In the genomic region with DNA sequence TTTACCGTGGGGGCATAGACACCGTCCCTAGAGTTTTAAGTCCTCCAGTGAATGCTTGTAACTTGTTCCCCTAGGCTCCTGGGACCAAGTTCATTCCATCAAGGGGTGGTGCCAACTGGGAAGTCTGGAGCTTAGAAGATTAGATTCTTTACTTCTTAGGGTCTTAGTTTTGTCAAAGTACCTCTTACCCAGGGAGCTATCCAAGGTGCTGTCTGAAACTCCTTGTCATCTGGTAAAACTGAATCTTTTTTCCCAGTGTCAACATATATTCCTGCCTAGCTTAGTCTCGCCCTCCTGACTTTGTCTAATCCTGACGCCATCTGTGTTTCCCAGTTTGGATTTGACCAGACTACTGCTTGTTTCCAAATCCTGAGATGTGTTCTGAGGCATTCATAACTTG, we compare ENCODE assay signal across 12 cellular contexts. TPM values are rescaled to one million over a fixed set of nuclear protein-coding genes. Genes with fewer than 3 reads are reported as not detected.
DNase-seq lines count a peak whose midpoint lies in the region; ATAC-seq and TF ChIP-seq lines count a peak whose summit lies in the region.
"Had no signal": no experiment of that assay in that cellular context is flagged by ENCODE, and none has a peak within 500 bp of the region (broad histone marks: within the 10 kb centered on the region; RNA-seq: fewer than 3 reads in every experiment).

No MANE protein-coding gene starts in this region.

- no peak overlapping the region for H3K27ac ChIP-seq in HCT116 (ENCODE audit: low read depth, low read length)
- H3K27ac ChIP-seq in esophagus muscularis mucosa (replicated peaks in 1 of 4) = peak overlapping the region; percentile 88 to 96 (median 92)

- intact Hi-C loops in HCT116 (cut with micrococcal nuclease) = no loop called here
- intact Hi-C loops in esophagus muscularis mucosa (cut with DNase I) = no loop called here

- TF ChIP-seq EP300 in esophagus muscularis mucosa (IDR thresholded peaks at IDR 0.05) = no peak

- H2AFZ ChIP-seq in HCT116 (ENCODE audit: low read depth, low read length, poor library complexity, severe bottlenecking) = no peak overlapping the region

- TF ChIP-seq POLR2A in HCT116 (IDR thresholded peaks at IDR 0.05; ENCODE audit: borderline replicate concordance, extremely low read depth, insufficient read depth, insufficient read length) = no peak
- no peak for TF ChIP-seq POLR2A in esophagus muscularis mucosa (IDR thresholded peaks at IDR 0.05; ENCODE audit: low read depth)

- no TSS peak for BruUV-seq in HCT116 (replicated peaks; lab: Mats Ljungman, UMichigan)

- POLR2A ChIA-PET in HCT116 (lab: Charles Lee) = no interaction called here

- no peaks in the 10 kb centered on the region for H3K9me3 ChIP-seq in HCT116 (ENCODE audit: control insufficient read depth in 1 of 2, insufficient read depth in 1 of 2, low read depth in 1 of 2, low read length in 2 of 2)
- no peaks in the 10 kb centered on the region for H3K9me3 ChIP-seq in esophagus muscularis mucosa

- H3K9me2 ChIP-seq in HCT116 (ENCODE audit: insufficient read depth) = no peaks in the 10 kb centered on the region

- TF ChIP-seq RAD21 in HCT116 (IDR thresholded peaks at IDR 0.05; ENCODE audit: low read depth) = no peak

- DNase-seq in HCT116 (ENCODE audit: low read depth, low spot score) (no peak), RPMI7951 (ENCODE audit: low read depth) (peak; percentile 41), esophagus muscularis mucosa (ENCODE audit: extremely low spot score) (no peak), retinal pigment epithelial cell (ENCODE audit: low read depth) (peak; percentile 26), cerebellar nuclear complex (lab: John Stamatoyannopoulos, UW) (no peak), MV-4-11 (lab: John Stamatoyannopoulos, UW) (no peak)
- DNase-seq in activated naive CD4-positive, alpha-beta T cell treated with anti-CD3 and anti-CD28 coated beads, Interleukin-2, amount 50 U/mL, for 16 hours = no peak
- DNase-seq: activated CD8-positive, alpha-beta memory T cell treated with anti-CD3 and anti-CD28 coated beads, Interleukin-2, amount 50 U/mL, for 4 hours; DMS79 treated with DMSO at 0.1 percent for 48 hours; kidney; stimulated activated naive B cell treated with anti-CD40 and anti-IgM and Interleukin-4, amounts not matched to agents 10 μg/mL and 1 μg/mL and 100 μg/mL, for 72 hours had no signal

- RAD21 ChIA-PET in HCT116 (lab: Charles Lee; ENCODE audit: low non-redundant PET in 1 of 2, low total read pairs in 2 of 2, uncharacterized antibody in 2 of 2, unreplicated experiment in 2 of 2) = no interaction called here

- no peaks in the 10 kb centered on the region for H4K20me1 ChIP-seq in HCT116 (ENCODE audit: insufficient read depth)

- H3K27me3 ChIP-seq in HCT116 (ENCODE audit: insufficient read depth, low read length) (no peaks in the 10 kb centered on the region), esophagus muscularis mucosa (no peaks in the 10 kb centered on the region)

- TF ChIP-seq CTCF in HCT116 (IDR thresholded peaks at IDR 0.05 in 2 of 3, conservative IDR thresholded peaks at IDR 0.05 in 1 of 3; ENCODE audit: borderline replicate concordance in 1 of 3, insufficient read depth in 1 of 3, low read depth in 2 of 3, low read length in 2 of 3) (no peak), esophagus muscularis mucosa (IDR thresholded peaks at IDR 0.05) (no peak), retinal pigment epithelial cell (conservative IDR thresholded peaks at IDR 0.05; ENCODE audit: low read depth, low read length) (no peak)

- H3K9ac ChIP-seq in HCT116 (ENCODE audit: low read length) = no peak overlapping the region

- H3K4me2 ChIP-seq in HCT116 (ENCODE audit: low read length) = no peak overlapping the region

- no peak for ATAC-seq in HCT116
- ATAC-seq: stimulated activated naive B cell treated with anti-CD40 and anti-IgM and Interleukin-4, amounts not matched to agents 10 μg/mL and 1 μg/mL and 100 μg/mL, for 72 hours had no signal

- WGBS in esophagus muscularis mucosa = 63% methylated on average over 4 of the region's 4 CpGs

- no peaks in the 10 kb centered on the region for H3K4me1 ChIP-seq in HCT116 (ENCODE audit: control insufficient read depth in 1 of 2, insufficient read depth in 2 of 2, low read length in 2 of 2)
- peaks cover 26 to 99% (median 91%) of the 10 kb centered on the region in 4 donors for H3K4me1 ChIP-seq in esophagus muscularis mucosa

- H3K79me2 ChIP-seq in HCT116 (ENCODE audit: insufficient read depth, low read length) = no peaks in the 10 kb centered on the region

- CTCF ChIA-PET in HCT116 (lab: Charles Lee) = no interaction called here

- H3K4me3 ChIP-seq in HCT116 (replicated peaks in 1 of 2; ENCODE audit: low read depth in 1 of 2, low read length in 2 of 2) (no peak overlapping the region), esophagus muscularis mucosa (no peak overlapping the region), retinal pigment epithelial cell (ENCODE audit: low read length) (no peak overlapping the region)

- H3K36me3 ChIP-seq in HCT116 (ENCODE audit: control insufficient read depth in 1 of 2, insufficient read depth in 2 of 2, low read length in 2 of 2) = no peaks in the 10 kb centered on the region
- no peaks in the 10 kb centered on the region for H3K36me3 ChIP-seq in esophagus muscularis mucosa

TF ChIP-seq in HCT116, 20 proteins besides CTCF, POLR2A, EP300 and RAD21:
- TF ChIP-seq, protein P1, sequence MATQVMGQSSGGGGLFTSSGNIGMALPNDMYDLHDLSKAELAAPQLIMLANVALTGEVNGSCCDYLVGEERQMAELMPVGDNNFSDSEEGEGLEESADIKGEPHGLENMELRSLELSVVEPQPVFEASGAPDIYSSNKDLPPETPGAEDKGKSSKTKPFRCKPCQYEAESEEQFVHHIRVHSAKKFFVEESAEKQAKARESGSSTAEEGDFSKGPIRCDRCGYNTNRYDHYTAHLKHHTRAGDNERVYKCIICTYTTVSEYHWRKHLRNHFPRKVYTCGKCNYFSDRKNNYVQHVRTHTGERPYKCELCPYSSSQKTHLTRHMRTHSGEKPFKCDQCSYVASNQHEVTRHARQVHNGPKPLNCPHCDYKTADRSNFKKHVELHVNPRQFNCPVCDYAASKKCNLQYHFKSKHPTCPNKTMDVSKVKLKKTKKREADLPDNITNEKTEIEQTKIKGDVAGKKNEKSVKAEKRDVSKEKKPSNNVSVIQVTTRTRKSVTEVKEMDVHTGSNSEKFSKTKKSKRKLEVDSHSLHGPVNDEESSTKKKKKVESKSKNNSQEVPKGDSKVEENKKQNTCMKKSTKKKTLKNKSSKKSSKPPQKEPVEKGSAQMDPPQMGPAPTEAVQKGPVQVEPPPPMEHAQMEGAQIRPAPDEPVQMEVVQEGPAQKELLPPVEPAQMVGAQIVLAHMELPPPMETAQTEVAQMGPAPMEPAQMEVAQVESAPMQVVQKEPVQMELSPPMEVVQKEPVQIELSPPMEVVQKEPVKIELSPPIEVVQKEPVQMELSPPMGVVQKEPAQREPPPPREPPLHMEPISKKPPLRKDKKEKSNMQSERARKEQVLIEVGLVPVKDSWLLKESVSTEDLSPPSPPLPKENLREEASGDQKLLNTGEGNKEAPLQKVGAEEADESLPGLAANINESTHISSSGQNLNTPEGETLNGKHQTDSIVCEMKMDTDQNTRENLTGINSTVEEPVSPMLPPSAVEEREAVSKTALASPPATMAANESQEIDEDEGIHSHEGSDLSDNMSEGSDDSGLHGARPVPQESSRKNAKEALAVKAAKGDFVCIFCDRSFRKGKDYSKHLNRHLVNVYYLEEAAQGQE (IDR thresholded peaks at IDR 0.05; ENCODE audit: low read depth) = peak; percentile 69
- TF ChIP-seq TCF7L2 (IDR thresholded peaks at IDR 0.05; ENCODE audit: borderline replicate concordance, extremely low read depth, insufficient read depth, insufficient read length) = no peak
TF ChIP-seq in HCT116: peak in this region for 1.

RNA-seq across cellular contexts. Expression of gene MAMDC2, which starts 41.6 kb away (rescaled TPM):
- 1.2 TPM for total RNA-seq in HCT116 (2021; ENCODE audit: unreplicated experiment)
- polyA plus RNA-seq in HCT116 (2012) = 1.1 and 1.5 TPM in 2 replicates
- total RNA-seq in RPMI7951 (2014; rRNA removed; shearing (Covaris generic)) = not detected in 2 replicates
- 100 to 1,000 TPM; 115 to 147 (median 126) TPM for total RNA-seq in esophagus muscularis mucosa
- total RNA-seq: OCI-LY7 had no signal

Comparison
In these comparisons a context has a peak if more than half of its experiments do, and no peak if none do; other contexts are left out.
1. DNase-seq: peak in RPMI7951 (single experiment) and retinal pigment epithelial cell (single experiment); none in HCT116 (single experiment), esophagus muscularis mucosa (single experiment), cerebellar nuclear complex (0 of 2), MV-4-11 (single experiment) and activated naive CD4-positive, alpha-beta T cell treated with anti-CD3 and anti-CD28 coated beads, Interleukin-2, amount 50 U/mL, for 16 hours (single experiment).
2. RNA of gene MAMDC2, which starts 41.6 kb away (total RNA-seq): 115 to 147 TPM in esophagus muscularis mucosa; 1.2 TPM in HCT116 (single experiment) and not detected in RPMI7951; every median in the first group is over 10 times any median in the second.